1 cellular context compared by ENCODE assay signal in genomic region chr9:129866373-129867137, GRCh38.
A peak's percentile ranks its signal among the peaks of the same experiment; 100 is the strongest.
TF ChIP-seq lines count a peak whose summit lies in the region.

No MANE protein-coding gene starts in this region.

TF ChIP-seq in HepG2, 621 proteins besides CTCF, POLR2A, EP300 and RAD21:
- TF ChIP-seq TGIF2 (CRISPR knock-in tag; IDR thresholded peaks at IDR 0.05) (no peak), THAP8 (CRISPR knock-in tag; IDR thresholded peaks at IDR 0.05; ENCODE audit: borderline replicate concordance) (no peak), ZNF253 (CRISPR knock-in tag; IDR thresholded peaks at IDR 0.05; ENCODE audit: borderline replicate concordance) (no peak), MYNN (CRISPR knock-in tag; IDR thresholded peaks at IDR 0.05; ENCODE audit: low read depth) (no peak), ZNF768 (CRISPR knock-in tag; IDR thresholded peaks at IDR 0.05) (peak; percentile 90), ATAD3A (CRISPR knock-in tag; IDR thresholded peaks at IDR 0.05) (no peak)
